Comparison of ENCODE assay signal across 1 cellular context in the genomic region with DNA sequence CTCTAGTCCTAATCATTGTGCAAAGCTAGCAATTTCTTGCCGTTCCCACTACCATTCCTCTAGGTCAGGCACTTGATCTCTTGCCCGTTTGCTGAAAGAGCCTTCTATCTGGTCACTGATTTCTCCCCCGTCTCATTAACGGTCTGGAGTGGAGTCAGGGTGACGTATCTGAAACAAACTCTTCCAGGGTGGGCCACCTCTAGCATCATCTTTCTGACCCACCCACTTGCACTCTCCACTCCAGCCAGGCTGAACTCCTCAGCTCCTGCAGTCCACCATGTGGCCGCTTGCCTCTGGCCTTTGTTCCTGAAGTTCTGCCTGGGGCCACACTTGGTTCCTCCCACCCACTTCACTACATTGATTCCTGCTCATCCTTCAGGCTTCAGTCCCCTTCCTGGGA.
TF ChIP-seq lines count a peak whose summit lies in the region.

No MANE protein-coding gene starts in this region.

TF ChIP-seq in GM12878, 131 proteins besides CTCF, POLR2A, EP300 and RAD21:
- no peak for TF ChIP-seq TCF7 (IDR thresholded peaks at IDR 0.05; ENCODE audit: borderline replicate concordance)
- no peak for TF ChIP-seq SIN3A (IDR thresholded peaks at IDR 0.05; ENCODE audit: low read depth, low read length)
- no peak for TF ChIP-seq CHD2 (IDR thresholded peaks at IDR 0.05; ENCODE audit: borderline replicate concordance, low read depth, low read length)
- no peak for TF ChIP-seq ELK1 (IDR thresholded peaks at IDR 0.05; ENCODE audit: low read depth, low read length)
- no peak for TF ChIP-seq MLLT1 (IDR thresholded peaks at IDR 0.05)
- TF ChIP-seq TCF12 (IDR thresholded peaks at IDR 0.05; ENCODE audit: low read depth, low read length): no peak
- no peak for TF ChIP-seq CEBPZ (IDR thresholded peaks at IDR 0.05; ENCODE audit: low read depth, low read length)
- TF ChIP-seq ATF7 (IDR thresholded peaks at IDR 0.05; ENCODE audit: low read depth): no peak
- no peak for TF ChIP-seq REST (IDR thresholded peaks at IDR 0.05; ENCODE audit: low read depth, low read length)
- no peak for TF ChIP-seq POLR2AphosphoS5 (IDR thresholded peaks at IDR 0.05; ENCODE audit: low read length)
- TF ChIP-seq NFIC (IDR thresholded peaks at IDR 0.05; ENCODE audit: low read depth, low read length): no peak
- no peak for TF ChIP-seq WRNIP1 (IDR thresholded peaks at IDR 0.05; ENCODE audit: borderline replicate concordance, low read depth, low read length)
- no peak for TF ChIP-seq FOXK2 (IDR thresholded peaks at IDR 0.05)
- no peak for TF ChIP-seq YY1 (IDR thresholded peaks at IDR 0.05; ENCODE audit: low read depth, low read length)
- TF ChIP-seq BRCA1 (IDR thresholded peaks at IDR 0.05; ENCODE audit: low read depth, low read length): no peak
- TF ChIP-seq, protein P1, sequence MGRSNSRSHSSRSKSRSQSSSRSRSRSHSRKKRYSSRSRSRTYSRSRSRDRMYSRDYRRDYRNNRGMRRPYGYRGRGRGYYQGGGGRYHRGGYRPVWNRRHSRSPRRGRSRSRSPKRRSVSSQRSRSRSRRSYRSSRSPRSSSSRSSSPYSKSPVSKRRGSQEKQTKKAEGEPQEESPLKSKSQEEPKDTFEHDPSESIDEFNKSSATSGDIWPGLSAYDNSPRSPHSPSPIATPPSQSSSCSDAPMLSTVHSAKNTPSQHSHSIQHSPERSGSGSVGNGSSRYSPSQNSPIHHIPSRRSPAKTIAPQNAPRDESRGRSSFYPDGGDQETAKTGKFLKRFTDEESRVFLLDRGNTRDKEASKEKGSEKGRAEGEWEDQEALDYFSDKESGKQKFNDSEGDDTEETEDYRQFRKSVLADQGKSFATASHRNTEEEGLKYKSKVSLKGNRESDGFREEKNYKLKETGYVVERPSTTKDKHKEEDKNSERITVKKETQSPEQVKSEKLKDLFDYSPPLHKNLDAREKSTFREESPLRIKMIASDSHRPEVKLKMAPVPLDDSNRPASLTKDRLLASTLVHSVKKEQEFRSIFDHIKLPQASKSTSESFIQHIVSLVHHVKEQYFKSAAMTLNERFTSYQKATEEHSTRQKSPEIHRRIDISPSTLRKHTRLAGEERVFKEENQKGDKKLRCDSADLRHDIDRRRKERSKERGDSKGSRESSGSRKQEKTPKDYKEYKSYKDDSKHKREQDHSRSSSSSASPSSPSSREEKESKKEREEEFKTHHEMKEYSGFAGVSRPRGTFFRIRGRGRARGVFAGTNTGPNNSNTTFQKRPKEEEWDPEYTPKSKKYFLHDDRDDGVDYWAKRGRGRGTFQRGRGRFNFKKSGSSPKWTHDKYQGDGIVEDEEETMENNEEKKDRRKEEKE (IDR thresholded peaks at IDR 0.05): no peak
- TF ChIP-seq, protein P2, sequence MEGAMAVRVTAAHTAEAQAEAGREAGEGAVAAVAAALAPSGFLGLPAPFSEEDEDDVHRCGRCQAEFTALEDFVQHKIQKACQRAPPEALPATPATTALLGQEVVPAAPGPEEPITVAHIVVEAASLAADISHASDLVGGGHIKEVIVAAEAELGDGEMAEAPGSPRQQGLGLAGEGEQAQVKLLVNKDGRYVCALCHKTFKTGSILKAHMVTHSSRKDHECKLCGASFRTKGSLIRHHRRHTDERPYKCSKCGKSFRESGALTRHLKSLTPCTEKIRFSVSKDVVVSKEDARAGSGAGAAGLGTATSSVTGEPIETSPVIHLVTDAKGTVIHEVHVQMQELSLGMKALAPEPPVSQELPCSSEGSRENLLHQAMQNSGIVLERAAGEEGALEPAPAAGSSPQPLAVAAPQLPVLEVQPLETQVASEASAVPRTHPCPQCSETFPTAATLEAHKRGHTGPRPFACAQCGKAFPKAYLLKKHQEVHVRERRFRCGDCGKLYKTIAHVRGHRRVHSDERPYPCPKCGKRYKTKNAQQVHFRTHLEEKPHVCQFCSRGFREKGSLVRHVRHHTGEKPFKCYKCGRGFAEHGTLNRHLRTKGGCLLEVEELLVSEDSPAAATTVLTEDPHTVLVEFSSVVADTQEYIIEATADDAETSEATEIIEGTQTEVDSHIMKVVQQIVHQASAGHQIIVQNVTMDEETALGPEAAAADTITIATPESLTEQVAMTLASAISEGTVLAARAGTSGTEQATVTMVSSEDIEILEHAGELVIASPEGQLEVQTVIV (IDR thresholded peaks at IDR 0.05; ENCODE audit: borderline replicate concordance, partially characterized antibody): no peak
- no peak for TF ChIP-seq ZBED1 (IDR thresholded peaks at IDR 0.05; ENCODE audit: borderline replicate concordance)
- TF ChIP-seq MAX (IDR thresholded peaks at IDR 0.05; ENCODE audit: low read depth, low read length): no peak
- no peak for TF ChIP-seq EED (IDR thresholded peaks at IDR 0.05; ENCODE audit: low read depth)
TF ChIP-seq in GM12878: peak in this region for 0.
